ENCODE assay signal across 2 cellular contexts in the genomic region with DNA sequence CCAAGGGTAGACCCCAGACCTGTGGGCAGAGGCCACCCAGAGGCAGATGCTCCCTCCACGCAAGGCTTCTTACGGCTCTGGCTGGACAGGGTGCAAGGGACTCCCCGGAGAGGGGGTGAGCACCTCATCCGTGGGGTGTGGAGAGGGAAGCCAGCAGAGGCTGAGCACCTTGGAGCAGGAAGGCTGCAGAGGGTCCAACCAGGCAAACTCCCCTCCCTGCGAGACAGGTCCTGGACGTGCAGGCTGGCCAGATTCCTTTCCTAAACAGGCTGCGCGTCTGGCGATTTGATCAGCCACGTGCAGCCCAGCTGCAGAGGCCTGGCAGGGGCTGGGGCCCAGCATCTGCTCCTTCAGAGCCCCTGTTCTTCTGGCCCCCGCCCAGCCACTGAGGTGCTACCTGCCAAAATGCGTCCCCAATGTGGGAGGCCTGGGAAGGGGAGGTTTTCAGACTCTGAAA.
A peak's percentile ranks its signal among the peaks of the same experiment; 100 is the strongest.
TF ChIP-seq lines count a peak whose summit lies in the region.

No MANE protein-coding gene starts in this region.

TF ChIP-seq in SK-N-SH, 30 proteins besides CTCF, POLR2A, EP300 and RAD21 (continued from another document):
- TF ChIP-seq, protein P1, sequence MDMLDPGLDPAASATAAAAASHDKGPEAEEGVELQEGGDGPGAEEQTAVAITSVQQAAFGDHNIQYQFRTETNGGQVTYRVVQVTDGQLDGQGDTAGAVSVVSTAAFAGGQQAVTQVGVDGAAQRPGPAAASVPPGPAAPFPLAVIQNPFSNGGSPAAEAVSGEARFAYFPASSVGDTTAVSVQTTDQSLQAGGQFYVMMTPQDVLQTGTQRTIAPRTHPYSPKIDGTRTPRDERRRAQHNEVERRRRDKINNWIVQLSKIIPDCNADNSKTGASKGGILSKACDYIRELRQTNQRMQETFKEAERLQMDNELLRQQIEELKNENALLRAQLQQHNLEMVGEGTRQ (IDR thresholded peaks at IDR 0.05; ENCODE audit: borderline replicate concordance, low read depth, low read length), result no peak
- TF ChIP-seq NRF1 (IDR thresholded peaks at IDR 0.05; ENCODE audit: low read depth, low read length) (no peak), TEAD4 (IDR thresholded peaks at IDR 0.05; ENCODE audit: borderline replicate concordance, insufficient read depth) (no peak), FOXJ3 (CRISPR knock-in tag; IDR thresholded peaks at IDR 0.05) (peak; percentile 58; the same call in 1 of the 2 replicates), RXRA (IDR thresholded peaks at IDR 0.05; ENCODE audit: borderline replicate concordance, low read depth) (no peak), EZH2phosphoT487 (IDR thresholded peaks at IDR 0.05; ENCODE audit: borderline replicate concordance, low read depth) (no peak), FOSL2 (IDR thresholded peaks at IDR 0.05; ENCODE audit: borderline replicate concordance, low read depth) (no peak), SIN3A (IDR thresholded peaks at IDR 0.05; ENCODE audit: borderline replicate concordance, low read depth, low read length) (no peak), NFIC (IDR thresholded peaks at IDR 0.05; ENCODE audit: borderline replicate concordance) (no peak), RFX5 (IDR thresholded peaks at IDR 0.05; ENCODE audit: low read length) (no peak), GATA2 (CRISPR knock-in tag; IDR thresholded peaks at IDR 0.05) (peak; percentile 90), SMC3 (IDR thresholded peaks at IDR 0.05; ENCODE audit: low read depth, low read length) (no peak), MEF2A (IDR thresholded peaks at IDR 0.05; ENCODE audit: borderline replicate concordance, low read depth) (no peak), TCF12 (IDR thresholded peaks at IDR 0.05) (peak; percentile 9; the same call in 1 of the 2 replicates), RCOR1 (IDR thresholded peaks at IDR 0.05; ENCODE audit: low read length) (peak; percentile 77), MXI1 (IDR thresholded peaks at IDR 0.05; ENCODE audit: low read depth, low read length) (peak; percentile 74; the same call in 1 of the 2 replicates), CHD2 (IDR thresholded peaks at IDR 0.05; ENCODE audit: low read length, partially characterized antibody) (peak; percentile 28), FOXM1 (IDR thresholded peaks at IDR 0.05; ENCODE audit: low read depth) (no peak), TAF1 (IDR thresholded peaks at IDR 0.05; ENCODE audit: borderline replicate concordance, low read depth, low read length) (no peak)
- TF ChIP-seq, protein P2, sequence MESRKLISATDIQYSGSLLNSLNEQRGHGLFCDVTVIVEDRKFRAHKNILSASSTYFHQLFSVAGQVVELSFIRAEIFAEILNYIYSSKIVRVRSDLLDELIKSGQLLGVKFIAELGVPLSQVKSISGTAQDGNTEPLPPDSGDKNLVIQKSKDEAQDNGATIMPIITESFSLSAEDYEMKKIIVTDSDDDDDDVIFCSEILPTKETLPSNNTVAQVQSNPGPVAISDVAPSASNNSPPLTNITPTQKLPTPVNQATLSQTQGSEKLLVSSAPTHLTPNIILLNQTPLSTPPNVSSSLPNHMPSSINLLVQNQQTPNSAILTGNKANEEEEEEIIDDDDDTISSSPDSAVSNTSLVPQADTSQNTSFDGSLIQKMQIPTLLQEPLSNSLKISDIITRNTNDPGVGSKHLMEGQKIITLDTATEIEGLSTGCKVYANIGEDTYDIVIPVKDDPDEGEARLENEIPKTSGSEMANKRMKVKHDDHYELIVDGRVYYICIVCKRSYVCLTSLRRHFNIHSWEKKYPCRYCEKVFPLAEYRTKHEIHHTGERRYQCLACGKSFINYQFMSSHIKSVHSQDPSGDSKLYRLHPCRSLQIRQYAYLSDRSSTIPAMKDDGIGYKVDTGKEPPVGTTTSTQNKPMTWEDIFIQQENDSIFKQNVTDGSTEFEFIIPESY (IDR thresholded peaks at IDR 0.05; ENCODE audit: borderline replicate concordance, low read depth), result no peak
- TF ChIP-seq, protein P3, sequence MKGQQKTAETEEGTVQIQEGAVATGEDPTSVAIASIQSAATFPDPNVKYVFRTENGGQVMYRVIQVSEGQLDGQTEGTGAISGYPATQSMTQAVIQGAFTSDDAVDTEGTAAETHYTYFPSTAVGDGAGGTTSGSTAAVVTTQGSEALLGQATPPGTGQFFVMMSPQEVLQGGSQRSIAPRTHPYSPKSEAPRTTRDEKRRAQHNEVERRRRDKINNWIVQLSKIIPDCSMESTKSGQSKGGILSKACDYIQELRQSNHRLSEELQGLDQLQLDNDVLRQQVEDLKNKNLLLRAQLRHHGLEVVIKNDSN (IDR thresholded peaks at IDR 0.05; ENCODE audit: borderline replicate concordance, low read depth), result no peak
- TF ChIP-seq, protein P4, sequence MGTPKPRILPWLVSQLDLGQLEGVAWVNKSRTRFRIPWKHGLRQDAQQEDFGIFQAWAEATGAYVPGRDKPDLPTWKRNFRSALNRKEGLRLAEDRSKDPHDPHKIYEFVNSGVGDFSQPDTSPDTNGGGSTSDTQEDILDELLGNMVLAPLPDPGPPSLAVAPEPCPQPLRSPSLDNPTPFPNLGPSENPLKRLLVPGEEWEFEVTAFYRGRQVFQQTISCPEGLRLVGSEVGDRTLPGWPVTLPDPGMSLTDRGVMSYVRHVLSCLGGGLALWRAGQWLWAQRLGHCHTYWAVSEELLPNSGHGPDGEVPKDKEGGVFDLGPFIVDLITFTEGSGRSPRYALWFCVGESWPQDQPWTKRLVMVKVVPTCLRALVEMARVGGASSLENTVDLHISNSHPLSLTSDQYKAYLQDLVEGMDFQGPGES (IDR thresholded peaks at IDR 0.05; ENCODE audit: low read depth, low read length), result no peak
- TF ChIP-seq, protein P5, sequence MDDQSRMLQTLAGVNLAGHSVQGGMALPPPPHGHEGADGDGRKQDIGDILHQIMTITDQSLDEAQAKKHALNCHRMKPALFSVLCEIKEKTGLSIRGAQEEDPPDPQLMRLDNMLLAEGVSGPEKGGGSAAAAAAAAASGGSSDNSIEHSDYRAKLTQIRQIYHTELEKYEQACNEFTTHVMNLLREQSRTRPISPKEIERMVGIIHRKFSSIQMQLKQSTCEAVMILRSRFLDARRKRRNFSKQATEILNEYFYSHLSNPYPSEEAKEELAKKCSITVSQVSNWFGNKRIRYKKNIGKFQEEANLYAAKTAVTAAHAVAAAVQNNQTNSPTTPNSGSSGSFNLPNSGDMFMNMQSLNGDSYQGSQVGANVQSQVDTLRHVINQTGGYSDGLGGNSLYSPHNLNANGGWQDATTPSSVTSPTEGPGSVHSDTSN (IDR thresholded peaks at IDR 0.05), result no peak

TF ChIP-seq in HEK293T, 16 proteins besides CTCF, POLR2A, EP300 and RAD21 (continued from another document):
- TF ChIP-seq, protein P6, sequence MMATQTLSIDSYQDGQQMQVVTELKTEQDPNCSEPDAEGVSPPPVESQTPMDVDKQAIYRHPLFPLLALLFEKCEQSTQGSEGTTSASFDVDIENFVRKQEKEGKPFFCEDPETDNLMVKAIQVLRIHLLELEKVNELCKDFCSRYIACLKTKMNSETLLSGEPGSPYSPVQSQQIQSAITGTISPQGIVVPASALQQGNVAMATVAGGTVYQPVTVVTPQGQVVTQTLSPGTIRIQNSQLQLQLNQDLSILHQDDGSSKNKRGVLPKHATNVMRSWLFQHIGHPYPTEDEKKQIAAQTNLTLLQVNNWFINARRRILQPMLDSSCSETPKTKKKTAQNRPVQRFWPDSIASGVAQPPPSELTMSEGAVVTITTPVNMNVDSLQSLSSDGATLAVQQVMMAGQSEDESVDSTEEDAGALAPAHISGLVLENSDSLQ (IDR thresholded peaks at IDR 0.05), result no peak
- TF ChIP-seq L3MBTL2 (conservative IDR thresholded peaks at IDR 0.05), result no peak
- TF ChIP-seq LEF1 (IDR thresholded peaks at IDR 0.05; ENCODE audit: borderline replicate concordance), result no peak
- TF ChIP-seq HDGF (IDR thresholded peaks at IDR 0.05; ENCODE audit: borderline replicate concordance), result no peak
- no peak for TF ChIP-seq FOXA1 (IDR thresholded peaks at IDR 0.05)
- no peak for TF ChIP-seq TARDBP (IDR thresholded peaks at IDR 0.05)
- no peak for TF ChIP-seq ARNT (IDR thresholded peaks at IDR 0.05)
- TF ChIP-seq SP1 (IDR thresholded peaks at IDR 0.05), result no peak
